8 cellular contexts compared by ENCODE assay signal in the genomic region with DNA sequence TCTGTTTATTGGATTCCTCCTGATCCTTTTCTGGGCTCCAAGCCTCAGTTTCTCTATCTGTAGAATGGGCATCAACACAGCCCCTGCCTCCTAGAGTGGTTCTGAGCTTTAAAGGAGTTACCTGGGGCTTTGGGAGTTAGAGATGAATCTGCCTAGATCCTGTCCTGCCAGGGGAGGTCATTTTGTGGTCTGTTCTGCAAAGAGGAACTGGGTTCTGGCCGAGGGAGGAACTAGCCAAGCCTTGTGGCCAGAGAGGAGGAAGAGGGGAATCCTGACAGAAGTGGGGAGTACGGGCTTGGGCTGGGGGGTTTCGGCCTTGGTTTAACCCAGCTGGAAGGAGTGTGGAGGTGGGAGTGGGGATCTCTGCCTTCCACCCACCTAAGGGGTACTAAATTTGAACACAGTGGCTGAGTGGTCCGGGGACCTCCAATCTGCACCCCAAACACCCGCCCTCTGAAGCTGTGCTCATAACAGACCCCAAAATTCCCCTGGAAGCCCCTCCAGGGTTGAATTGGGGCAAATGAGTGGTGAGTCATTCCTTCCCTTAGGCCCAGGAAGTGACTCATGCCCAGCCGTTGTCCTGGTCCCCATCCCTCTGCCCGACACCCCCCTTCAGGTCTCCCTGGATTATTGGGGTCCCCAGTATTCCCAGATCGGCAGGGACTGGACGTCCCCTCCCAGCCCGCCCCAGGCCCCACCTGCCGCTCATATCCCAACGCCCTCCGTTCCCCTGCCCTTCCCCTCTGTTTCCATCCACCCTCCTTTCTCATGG. TPM values are rescaled to one million over a fixed set of nuclear protein-coding genes. Genes with fewer than 3 reads are reported as not detected.
DNase-seq lines count a peak whose midpoint lies in the region; ATAC-seq, FAIRE-seq and TF ChIP-seq lines count a peak whose summit lies in the region.

No MANE protein-coding gene starts in this region.

- H3K27ac ChIP-seq in mammary epithelial cell (ENCODE audit: insufficient read depth, low read depth, low read length) (no peak overlapping the region), mucosa of rectum (ENCODE audit: low read depth in 2 of 2, low read length in 2 of 2) (peak overlapping the region; percentile 76 to 82), upper lobe of right lung (peak overlapping the region; percentile 91)

- H3K36me3 Mint-ChIP-seq in T-cell = peaks cover 7% of the 10 kb centered on the region

- no peak for FAIRE-seq in H54 (lab: Jason Lieb, UNC)

- H2AFZ ChIP-seq in mammary epithelial cell (ENCODE audit: low read depth, low read length) = no peak overlapping the region

- peaks cover 42 to 56% (median 47%) of the 10 kb centered on the region in 3 donors for H3K4me1 Mint-ChIP-seq in T-cell

- CTCF ChIA-PET in T-cell (lab: Charles Lee) (interaction anchor here (0.5 to 1.6 kb wide), 6 partner anchors 16 to 149 kb away, joined by 3 to 6 read pairs (median 4); no protein-coding TSS in a partner anchor), mammary epithelial cell (lab: Charles Lee; ENCODE audit: low non-redundant PET) (no interaction called here)

- POLR2A ChIA-PET in T-cell (lab: Charles Lee) = interaction anchor here (0.5 to 2.6 kb wide), 11 partner anchors 7 to 1442 kb away, joined by 3 to 31 read pairs (median 4); no protein-coding TSS in a partner anchor

- H3K9me3 ChIP-seq in mammary epithelial cell (replicated peaks; ENCODE audit: insufficient read depth, low read length) (no peaks in the 10 kb centered on the region), mucosa of rectum (ENCODE audit: control insufficient read depth in 2 of 2, low read length in 2 of 2) (no peaks in the 10 kb centered on the region), upper lobe of right lung (no peaks in the 10 kb centered on the region)

- TF ChIP-seq CTCF in mammary epithelial cell (conservative IDR thresholded peaks at IDR 0.05 in 1 of 2, IDR thresholded peaks at IDR 0.05 in 1 of 2; ENCODE audit: extremely low read depth in 1 of 2, insufficient read depth in 1 of 2, low read depth in 1 of 2, low read length in 2 of 2) (no peak), upper lobe of right lung (IDR thresholded peaks at IDR 0.05) (no peak)

- H3K4me3 ChIP-seq in mammary epithelial cell (replicated peaks in 1 of 3; ENCODE audit: insufficient read depth in 1 of 3, low read depth in 2 of 3, low read length in 3 of 3) (no peak overlapping the region), mucosa of rectum (ENCODE audit: low read length in 2 of 2) (peak overlapping the region; percentile 67 to 73), upper lobe of right lung (peak overlapping the region; percentile 68)

- H4K20me1 ChIP-seq in mammary epithelial cell (ENCODE audit: insufficient read depth, low read length) = no peaks in the 10 kb centered on the region

- no peak for TF ChIP-seq POLR2A in H54 (IDR thresholded peaks at IDR 0.05; ENCODE audit: low read depth, low read length)

- no peak overlapping the region for H3K9ac ChIP-seq in mammary epithelial cell (ENCODE audit: insufficient read depth, low read length)
- H3K9ac ChIP-seq in mucosa of rectum (ENCODE audit: low read depth in 1 of 2, low read length in 2 of 2) = peak overlapping the region; percentile 38 to 71

- 56% methylated on average over 6 of the region's 13 CpGs for WGBS in mammary epithelial cell (ENCODE audit: low coverage, missing lambda C conversion rate)

- dilution Hi-C loops in mammary epithelial cell (cut with HindIII; ENCODE audit: low sequenced_read_pairs) = loop anchor here (5.0 kb wide), 1 partner anchor 38 kb away; no protein-coding TSS in a partner anchor

- no peaks in the 10 kb centered on the region for H3K27me3 ChIP-seq in mammary epithelial cell (ENCODE audit: insufficient read depth, low read length)
- H3K27me3 ChIP-seq in mucosa of rectum (ENCODE audit: control insufficient read depth in 2 of 2, insufficient read depth in 2 of 2, low read length in 2 of 2) = no peaks in the 10 kb centered on the region
- no peaks in the 10 kb centered on the region for H3K27me3 ChIP-seq in upper lobe of right lung

- in situ Hi-C loops in mammary epithelial cell (cut with MboI; ENCODE audit: low sequenced_read_pairs in 2 of 2) = no loop called here

- H3K79me2 ChIP-seq in mammary epithelial cell (ENCODE audit: insufficient read depth, low read length) = peaks cover 21% of the 10 kb centered on the region

- H3K36me3 ChIP-seq in mammary epithelial cell (ENCODE audit: insufficient read depth, low read length) (no peaks in the 10 kb centered on the region), mucosa of rectum (ENCODE audit: control insufficient read depth in 2 of 2, insufficient read depth in 2 of 2, low read length in 2 of 2) (no peaks in the 10 kb centered on the region), upper lobe of right lung (peaks cover 8% of the 10 kb centered on the region)

- H3K4me3 Mint-ChIP-seq in T-cell = peak overlapping the region; percentile 86 to 94 (median 87)

- no TSS peak for BruUV-seq in mammary epithelial cell (replicated peaks; lab: Mats Ljungman, UMichigan)

- H3K9me3 Mint-ChIP-seq in T-cell = no peaks in the 10 kb centered on the region

- intact Hi-C loops in mammary epithelial cell (cut with micrococcal nuclease) (no loop called here), upper lobe of right lung (cut with DNase I) (no loop called here)

- no peaks in the 10 kb centered on the region for H3K27me3 Mint-ChIP-seq in T-cell

- peak overlapping the region; percentile 96 to 97 for H3K27ac Mint-ChIP-seq in T-cell

- DNase-seq in AG20443 (ENCODE audit: low spot score) (peak; percentile 83), H54 (ENCODE audit: insufficient read length, low spot score) (peak; percentile 71), T-cell (peak in 3 of 34 experiments; percentile 32 to 56 (median 49)), mammary epithelial cell (peak; percentile 44), upper lobe of right lung (no peak), HK-2 (ENCODE audit: unreplicated experiment) (no peak), NCI-H1417 (lab: John Stamatoyannopoulos, UW) (no peak)

- ATAC-seq in T-cell (replicated peaks in 1 of 4) (peak in 3 of 4 experiments; percentile 7 to 22 (median 12)), upper lobe of right lung (peak; percentile 42)

- H3K4me2 ChIP-seq in mammary epithelial cell (ENCODE audit: insufficient read depth, low read depth, low read length) = peak overlapping the region; percentile 6

- H3K4me1 ChIP-seq in mammary epithelial cell (ENCODE audit: insufficient read depth, low read length) = peaks cover 35% of the 10 kb centered on the region
- peaks cover 26 to 35% of the 10 kb centered on the region in 2 donors for H3K4me1 ChIP-seq in mucosa of rectum (ENCODE audit: control insufficient read depth in 2 of 2, insufficient read depth in 2 of 2, low read length in 2 of 2)
- H3K4me1 ChIP-seq in upper lobe of right lung = peaks cover 50% of the 10 kb centered on the region

RNA-seq across cellular contexts. Expression of a gene that starts 2.8 kb away (rescaled TPM):
- total RNA-seq in T-cell = 1,000 to 10,000 TPM in 1 of 5 donors, 100 to 1,000 TPM in 4; 194 to 1,118 (median 206) TPM
- 10 to 100 TPM; 19.3 to 35.4 TPM for total RNA-seq in mammary epithelial cell
- polyA plus RNA-seq in mammary epithelial cell = 17.5 TPM
- 26.7 TPM for polyA minus RNA-seq in mammary epithelial cell
- total RNA-seq in upper lobe of right lung = 165 TPM

RNA-seq across cellular contexts. Expression of a gene that starts 35.1 kb away (rescaled TPM):
- total RNA-seq in T-cell (100 to 1,000 TPM; 159 to 280 (median 179) TPM), mammary epithelial cell (10 to 100 TPM; 34.0 to 74.4 TPM), upper lobe of right lung (63.0 TPM)
- 108 TPM for polyA plus RNA-seq in mammary epithelial cell
- 67.1 TPM for polyA minus RNA-seq in mammary epithelial cell

RNA-seq across cellular contexts. Expression of a gene that starts 49.0 kb away (rescaled TPM):
- total RNA-seq in T-cell = 100 to 1,000 TPM; 170 to 272 (median 224) TPM
- 10 to 100 TPM; 26.3 to 43.3 TPM for total RNA-seq in mammary epithelial cell
- polyA plus RNA-seq in mammary epithelial cell = 8.3 TPM
- 14.9 TPM for polyA minus RNA-seq in mammary epithelial cell
- total RNA-seq in upper lobe of right lung = 159 TPM

Comparison
In these comparisons a context has a peak if more than half of its experiments do, and no peak if none do; other contexts are left out.
1. DNase-seq: peak in AG20443 (single experiment), H54 (single experiment) and mammary epithelial cell (single experiment); none in upper lobe of right lung (single experiment), HK-2 (single experiment) and NCI-H1417 (0 of 3).
2. H3K4me3 ChIP-seq: peak in mucosa of rectum (2 of 2) and upper lobe of right lung (single experiment); none in mammary epithelial cell (0 of 3).